ENCODE assay signal across 1 cellular context in genomic region chr16:57447142-57447962, GRCh38.
TF ChIP-seq lines count a peak whose summit lies in the region.

Gene CIAPIN1, minus strand, starts transcription at chr16:57447385. Its CDS starts 6,457 bp downstream, at chr16:57440928.
Gene COQ9, plus strand, starts transcription at chr16:57447479. Its CDS starts 27 bp downstream, at chr16:57447506.

TF ChIP-seq in HepG2, 621 proteins besides CTCF, POLR2A, EP300 and RAD21 (continued from another document):
- TF ChIP-seq ZHX2 (IDR thresholded peaks at IDR 0.05; ENCODE audit: low read depth) = peak; percentile 92
- no peak for TF ChIP-seq ZHX2 (CRISPR knock-in tag; IDR thresholded peaks at IDR 0.05; ENCODE audit: borderline replicate concordance)
- no peak for TF ChIP-seq TCF7L2 (IDR thresholded peaks at IDR 0.05; ENCODE audit: low read depth, low read length)
- no peak for TF ChIP-seq ZSCAN21 (CRISPR knock-in tag; IDR thresholded peaks at IDR 0.05; ENCODE audit: borderline replicate concordance)
- peak; percentile 91 for TF ChIP-seq NR2C2 (CRISPR knock-in tag; IDR thresholded peaks at IDR 0.05; ENCODE audit: borderline replicate concordance)
- TF ChIP-seq PHF20 (CRISPR knock-in tag; IDR thresholded peaks at IDR 0.05) = peak; percentile 93
- peak; percentile 99 for TF ChIP-seq GABPB1 (CRISPR knock-in tag; IDR thresholded peaks at IDR 0.05)
- no peak for TF ChIP-seq MAFK (conservative IDR thresholded peaks at IDR 0.05 in 1 of 2, IDR thresholded peaks at IDR 0.05 in 1 of 2; ENCODE audit: low read length in 2 of 2)
- peak; percentile 94 for TF ChIP-seq ZC3H13 (CRISPR knock-in tag; IDR thresholded peaks at IDR 0.05)
- TF ChIP-seq GATA4 (IDR thresholded peaks at IDR 0.05; ENCODE audit: borderline replicate concordance, low read depth) = no peak; the same call in 1 of the 2 replicates
- TF ChIP-seq ZNF276 (CRISPR knock-in tag; IDR thresholded peaks at IDR 0.05; ENCODE audit: low read depth) = peak; percentile 81; the same call in 1 of the 2 replicates
- peak; percentile 91 for TF ChIP-seq IRF1 (CRISPR knock-in tag; IDR thresholded peaks at IDR 0.05; ENCODE audit: low read depth)
- no peak for TF ChIP-seq ZNF251 (CRISPR knock-in tag; IDR thresholded peaks at IDR 0.05)
- TF ChIP-seq SRSF4 (IDR thresholded peaks at IDR 0.05; ENCODE audit: low read depth, low read length, poor library complexity, severe bottlenecking) = no peak
- peak; percentile 82; the same call in 1 of the 2 replicates for TF ChIP-seq NAIF1 (CRISPR knock-in tag; IDR thresholded peaks at IDR 0.05; ENCODE audit: borderline replicate concordance)
- peak; percentile 67; the same call in 1 of the 2 replicates for TF ChIP-seq ZNF879 (CRISPR knock-in tag; IDR thresholded peaks at IDR 0.05)
- peak; percentile 62; the same call in 1 of the 2 replicates for TF ChIP-seq ZNF83 (CRISPR knock-in tag; IDR thresholded peaks at IDR 0.05; ENCODE audit: borderline replicate concordance)
- TF ChIP-seq ZNF253 (CRISPR knock-in tag; IDR thresholded peaks at IDR 0.05; ENCODE audit: borderline replicate concordance) = no peak
- TF ChIP-seq ZNF567 (CRISPR knock-in tag; IDR thresholded peaks at IDR 0.05; ENCODE audit: borderline replicate concordance) = peak; percentile 90; the same call in 1 of the 2 replicates
- peak; percentile 83 for TF ChIP-seq ZNF280B (CRISPR knock-in tag; IDR thresholded peaks at IDR 0.05; ENCODE audit: borderline replicate concordance)
- TF ChIP-seq ATF4 (CRISPR knock-in tag; IDR thresholded peaks at IDR 0.05) = peak in 1 of 2 experiments; percentile 81; a peak in 2 of 4 replicates
- no peak; the same call in 1 of the 2 replicates for TF ChIP-seq REL (CRISPR knock-in tag; conservative IDR thresholded peaks at IDR 0.05)
- peak; percentile 99; the same call in 1 of the 2 replicates for TF ChIP-seq PAWR (CRISPR knock-in tag; IDR thresholded peaks at IDR 0.05; ENCODE audit: borderline replicate concordance)
- no peak for TF ChIP-seq POLR2AphosphoS2 (IDR thresholded peaks at IDR 0.05; ENCODE audit: low read depth, low read length)
- TF ChIP-seq RXRB (CRISPR knock-in tag; IDR thresholded peaks at IDR 0.05; ENCODE audit: borderline replicate concordance) = peak; percentile 81
- no peak for TF ChIP-seq ZNF138 (CRISPR knock-in tag; IDR thresholded peaks at IDR 0.05; ENCODE audit: low read depth)
- peak; percentile 92 for TF ChIP-seq MIER3 (CRISPR knock-in tag; IDR thresholded peaks at IDR 0.05; ENCODE audit: borderline replicate concordance)
- no peak for TF ChIP-seq ATM (IDR thresholded peaks at IDR 0.05; ENCODE audit: borderline replicate concordance)
- TF ChIP-seq NFE2 (CRISPR knock-in tag; IDR thresholded peaks at IDR 0.05) = no peak
- TF ChIP-seq PAX8 (CRISPR knock-in tag; IDR thresholded peaks at IDR 0.05; ENCODE audit: borderline replicate concordance) = peak; percentile 54; the same call in 1 of the 2 replicates
- TF ChIP-seq BRD4 (CRISPR knock-in tag; IDR thresholded peaks at IDR 0.05) = peak; percentile 97
- no peak for TF ChIP-seq DBP (CRISPR knock-in tag; IDR thresholded peaks at IDR 0.05; ENCODE audit: not compliant biosample characterization)
- TF ChIP-seq CC2D1A (CRISPR knock-in tag; IDR thresholded peaks at IDR 0.05) = no peak
- no peak; the same call in 1 of the 2 replicates for TF ChIP-seq ZBTB34 (CRISPR knock-in tag; IDR thresholded peaks at IDR 0.05)
- TF ChIP-seq SOX5 (CRISPR knock-in tag; IDR thresholded peaks at IDR 0.05; ENCODE audit: borderline replicate concordance) = peak; percentile 57; the same call in 1 of the 2 replicates
- TF ChIP-seq KLF16 (CRISPR knock-in tag; IDR thresholded peaks at IDR 0.05) = peak in 1 of 2 experiments; percentile 98; a peak in 2 of 4 replicates
- TF ChIP-seq THAP9 (CRISPR knock-in tag; IDR thresholded peaks at IDR 0.05; ENCODE audit: borderline replicate concordance) = peak; percentile 94; the same call in 1 of the 2 replicates
- peak; percentile 36; the same call in 1 of the 2 replicates for TF ChIP-seq E2F2 (CRISPR knock-in tag; IDR thresholded peaks at IDR 0.05; ENCODE audit: borderline replicate concordance)
- TF ChIP-seq ZNF644 (CRISPR knock-in tag; IDR thresholded peaks at IDR 0.05; ENCODE audit: low read depth) = 0 out of 2 replicates have a peak, but pooled peaks have one; percentile 22
